8 cellular contexts compared by ENCODE assay signal in genomic region chr12:103965255-103965589, GRCh38. TPM values are rescaled to one million over a fixed set of nuclear protein-coding genes. Genes with fewer than 3 reads are reported as not detected.
DNase-seq lines count a peak whose midpoint lies in the region; ATAC-seq and TF ChIP-seq lines count a peak whose summit lies in the region.

No MANE protein-coding gene starts in this region.

- CTCF ChIA-PET in CD8-positive, alpha-beta memory T cell (lab: Charles Lee), result interaction anchor here (0.9 to 2.5 kb wide), 9 partner anchors 8 to 144 kb away, joined by 3 to 23 read pairs (median 4); partner anchors contain the start of gene HSP90B1
- CTCF ChIA-PET in PC-3 (lab: Charles Lee), result interaction anchor here (0.5 kb wide), 1 partner anchor 1126 kb away, joined by 4 read pairs; no protein-coding TSS in a partner anchor

- H3K9me2 ChIP-seq in PC-3 (replicated peaks; ENCODE audit: low read length), result no peaks in the 10 kb centered on the region

- intact Hi-C loops in PC-3 (cut with micrococcal nuclease), result loop anchor here (1.0 to 10.0 kb wide), 3 partner anchors 8 to 1140 kb away; partner anchors contain the start of gene WASHC4

- POLR2A ChIA-PET in CD8-positive, alpha-beta memory T cell (lab: Charles Lee), result interaction anchor here (0.6 to 2.9 kb wide), 11 partner anchors 8 to 1366 kb away, joined by 3 to 68 read pairs (median 5); partner anchors contain the start of genes HCFC2, HSP90B1 and NFYB
- POLR2A ChIA-PET in PC-3 (lab: Charles Lee; ENCODE audit: unreplicated experiment), result interaction anchor here (0.7 to 1.3 kb wide), 3 partner anchors 9 to 1116 kb away, joined by 3 to 8 read pairs (median 5); partner anchors contain the start of gene NFYB

- H4K20me1 ChIP-seq in PC-3 (ENCODE audit: low read length) (peaks cover 29% of the 10 kb centered on the region; the same call in 1 of the 2 replicates), osteoblast (ENCODE audit: insufficient read depth, low read length) (peaks cover 12% of the 10 kb centered on the region)

- H3K27ac Mint-ChIP-seq in CD8-positive, alpha-beta memory T cell, result peak overlapping the region; percentile 91 to 100 (median 99)

- TF ChIP-seq CTCF in PC-3 (conservative IDR thresholded peaks at IDR 0.05; ENCODE audit: low read depth, low read length) (no peak), epithelial cell of esophagus (IDR thresholded peaks at IDR 0.05; ENCODE audit: insufficient read depth, low read depth, low read length, missing control alignments) (no peak), osteoblast (IDR thresholded peaks at IDR 0.05; ENCODE audit: extremely low read depth, low read depth, low read length) (no peak)

- H3K9me3 Mint-ChIP-seq in CD8-positive, alpha-beta memory T cell, result no peaks in the 10 kb centered on the region

- no peak for ATAC-seq in PC-3
- no peak for ATAC-seq in GM19463 (IDR thresholded peaks at IDR 0.05; ENCODE audit: unreplicated experiment)

- H3K4me2 ChIP-seq in PC-3 (ENCODE audit: low read length) (peak overlapping the region; percentile 97), osteoblast (ENCODE audit: insufficient read depth, low read length) (peak overlapping the region; percentile 90)

- H3K27me3 Mint-ChIP-seq in CD8-positive, alpha-beta memory T cell, result no peaks in the 10 kb centered on the region

- H3K9ac ChIP-seq in PC-3 (ENCODE audit: low read length), result peak overlapping the region; percentile 94

- H3F3A ChIP-seq in PC-3 (ENCODE audit: low read length, unreplicated experiment), result no peaks in the 10 kb centered on the region

- H3K36me3 Mint-ChIP-seq in CD8-positive, alpha-beta memory T cell, result peaks cover 0 to 25% (median 7%) of the 10 kb centered on the region in 3 donors

- H3K79me2 ChIP-seq in PC-3 (ENCODE audit: low read length) (peaks cover 68% of the 10 kb centered on the region), osteoblast (ENCODE audit: insufficient read depth, low read length) (peaks cover 65% of the 10 kb centered on the region)

- H3K4me3 Mint-ChIP-seq in CD8-positive, alpha-beta memory T cell, result peak overlapping the region; percentile 93 to 99 (median 96)

- BruUV-seq in PC-3 (replicated peaks; lab: Mats Ljungman, UMichigan), result TSS peak; percentile 91

- peak overlapping the region; percentile 74 for H3K4me3 ChIP-seq in CD8-positive, alpha-beta memory T cell (ENCODE audit: low read length)
- H3K4me3 ChIP-seq in PC-3 (ENCODE audit: low read length) (peak overlapping the region; percentile 91), epithelial cell of esophagus (ENCODE audit: low read length) (peak overlapping the region; percentile 73), osteoblast (ENCODE audit: insufficient read depth, low read length) (peak overlapping the region; percentile 80)

- no peaks in the 10 kb centered on the region for H3K9me3 ChIP-seq in CD8-positive, alpha-beta memory T cell (ENCODE audit: low read length)
- H3K9me3 ChIP-seq in PC-3 (ENCODE audit: low read length) (no peaks in the 10 kb centered on the region), osteoblast (ENCODE audit: low read depth, low read length) (no peaks in the 10 kb centered on the region)

- no peaks in the 10 kb centered on the region for H3K27me3 ChIP-seq in CD8-positive, alpha-beta memory T cell (ENCODE audit: insufficient read depth, low read length, poor library complexity, severe bottlenecking)
- H3K27me3 ChIP-seq in PC-3 (ENCODE audit: low read length), result no peaks in the 10 kb centered on the region
- H3K27me3 ChIP-seq in osteoblast (ENCODE audit: insufficient read depth, low read length), result no peaks in the 10 kb centered on the region

- no peak for DNase-seq in CD8-positive, alpha-beta memory T cell
- DNase-seq in PC-3 (no peak), epithelial cell of esophagus (ENCODE audit: low read depth) (no peak), osteoblast (ENCODE audit: insufficient read length, low spot score, missing footprints) (no peak), cerebellar cortex (ENCODE audit: low spot score) (no peak), mesenteric fat pad (ENCODE audit: low spot score) (no peak)
- no peak for DNase-seq in activated CD4-positive, CD25-positive, alpha-beta regulatory T cell treated with anti-CD3 and anti-CD28 coated beads, Interleukin-2, amount 50 U/mL, for 72 hours

- H3K36me3 ChIP-seq in CD8-positive, alpha-beta memory T cell (ENCODE audit: insufficient read depth, low read length), result no peaks in the 10 kb centered on the region
- peaks cover 2% of the 10 kb centered on the region; the same call in 1 of the 2 replicates for H3K36me3 ChIP-seq in PC-3 (ENCODE audit: low read depth, low read length)
- H3K36me3 ChIP-seq in osteoblast (ENCODE audit: insufficient read depth, low read length), result peaks cover 11% of the 10 kb centered on the region

- H2AFZ ChIP-seq in PC-3 (ENCODE audit: low read length) (peak overlapping the region; percentile 93), osteoblast (ENCODE audit: low read length) (peak overlapping the region; percentile 79)

- H3K4me1 ChIP-seq in CD8-positive, alpha-beta memory T cell (ENCODE audit: insufficient read depth, low read length), result peaks cover 41% of the 10 kb centered on the region
- H3K4me1 ChIP-seq in PC-3 (ENCODE audit: insufficient read depth, low read length), result peaks cover 40% of the 10 kb centered on the region
- peaks cover 34% of the 10 kb centered on the region for H3K4me1 ChIP-seq in osteoblast (ENCODE audit: insufficient read depth, low read length)

- peak overlapping the region; percentile 90 for H3K27ac ChIP-seq in CD8-positive, alpha-beta memory T cell (ENCODE audit: low read depth, low read length)
- H3K27ac ChIP-seq in PC-3 (ENCODE audit: low read length), result peak overlapping the region; percentile 72
- peak overlapping the region; percentile 93 for H3K27ac ChIP-seq in osteoblast (ENCODE audit: low read depth, low read length)

- H3K4me1 Mint-ChIP-seq in CD8-positive, alpha-beta memory T cell, result peaks cover 53 to 64% (median 59%) of the 10 kb centered on the region in 3 donors

RNA-seq across cellular contexts. Expression of gene TDG, which starts 0.5 kb away (rescaled TPM):
- total RNA-seq in CD8-positive, alpha-beta memory T cell, result 10 to 100 TPM; 51.2 to 52.6 TPM
- 24.1 TPM for polyA plus RNA-seq in CD8-positive, alpha-beta memory T cell
- total RNA-seq in PC-3 (2014; rRNA removed), result 35.0 and 45.6 TPM in 2 replicates
- 20.9 and 23.2 TPM in 2 replicates for total RNA-seq in osteoblast
- 24.1 TPM for total RNA-seq in mesenteric fat pad

RNA-seq across cellular contexts. Expression of gene HSP90B1, which starts 35.0 kb away (rescaled TPM):
- 100 to 1,000 TPM; 461 to 488 TPM for total RNA-seq in CD8-positive, alpha-beta memory T cell
- 348 TPM for polyA plus RNA-seq in CD8-positive, alpha-beta memory T cell
- total RNA-seq in PC-3 (2014; rRNA removed), result 476 and 593 TPM in 2 replicates
- 430 and 436 TPM in 2 replicates for total RNA-seq in osteoblast
- total RNA-seq in mesenteric fat pad, result 870 TPM
